Comparison of ENCODE assay signal across 2 cellular contexts in the genomic region with DNA sequence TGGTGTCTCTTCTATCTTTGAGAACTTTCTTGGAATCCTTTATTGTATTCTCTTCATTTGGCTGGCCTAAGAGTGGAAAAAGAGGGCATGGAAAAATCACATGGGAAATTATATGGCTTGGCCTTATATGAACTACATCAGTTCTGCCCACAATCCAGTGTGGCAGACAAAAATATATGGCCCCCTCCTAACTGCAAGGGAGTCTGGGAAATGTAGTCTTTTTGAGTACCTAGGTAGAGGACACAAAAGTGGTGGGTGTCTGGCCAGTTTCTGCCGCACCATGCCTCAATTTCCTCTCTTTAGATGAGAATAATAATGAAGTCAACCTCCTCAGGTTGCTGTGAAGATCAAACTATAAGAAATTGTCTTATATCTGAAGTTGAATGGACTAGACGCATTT.
TF ChIP-seq lines count a peak whose summit lies in the region.

No MANE protein-coding gene starts in this region.

TF ChIP-seq in GM23338, 12 proteins besides CTCF, POLR2A, EP300 and RAD21 (continued from another document):
- TF ChIP-seq, protein P1, sequence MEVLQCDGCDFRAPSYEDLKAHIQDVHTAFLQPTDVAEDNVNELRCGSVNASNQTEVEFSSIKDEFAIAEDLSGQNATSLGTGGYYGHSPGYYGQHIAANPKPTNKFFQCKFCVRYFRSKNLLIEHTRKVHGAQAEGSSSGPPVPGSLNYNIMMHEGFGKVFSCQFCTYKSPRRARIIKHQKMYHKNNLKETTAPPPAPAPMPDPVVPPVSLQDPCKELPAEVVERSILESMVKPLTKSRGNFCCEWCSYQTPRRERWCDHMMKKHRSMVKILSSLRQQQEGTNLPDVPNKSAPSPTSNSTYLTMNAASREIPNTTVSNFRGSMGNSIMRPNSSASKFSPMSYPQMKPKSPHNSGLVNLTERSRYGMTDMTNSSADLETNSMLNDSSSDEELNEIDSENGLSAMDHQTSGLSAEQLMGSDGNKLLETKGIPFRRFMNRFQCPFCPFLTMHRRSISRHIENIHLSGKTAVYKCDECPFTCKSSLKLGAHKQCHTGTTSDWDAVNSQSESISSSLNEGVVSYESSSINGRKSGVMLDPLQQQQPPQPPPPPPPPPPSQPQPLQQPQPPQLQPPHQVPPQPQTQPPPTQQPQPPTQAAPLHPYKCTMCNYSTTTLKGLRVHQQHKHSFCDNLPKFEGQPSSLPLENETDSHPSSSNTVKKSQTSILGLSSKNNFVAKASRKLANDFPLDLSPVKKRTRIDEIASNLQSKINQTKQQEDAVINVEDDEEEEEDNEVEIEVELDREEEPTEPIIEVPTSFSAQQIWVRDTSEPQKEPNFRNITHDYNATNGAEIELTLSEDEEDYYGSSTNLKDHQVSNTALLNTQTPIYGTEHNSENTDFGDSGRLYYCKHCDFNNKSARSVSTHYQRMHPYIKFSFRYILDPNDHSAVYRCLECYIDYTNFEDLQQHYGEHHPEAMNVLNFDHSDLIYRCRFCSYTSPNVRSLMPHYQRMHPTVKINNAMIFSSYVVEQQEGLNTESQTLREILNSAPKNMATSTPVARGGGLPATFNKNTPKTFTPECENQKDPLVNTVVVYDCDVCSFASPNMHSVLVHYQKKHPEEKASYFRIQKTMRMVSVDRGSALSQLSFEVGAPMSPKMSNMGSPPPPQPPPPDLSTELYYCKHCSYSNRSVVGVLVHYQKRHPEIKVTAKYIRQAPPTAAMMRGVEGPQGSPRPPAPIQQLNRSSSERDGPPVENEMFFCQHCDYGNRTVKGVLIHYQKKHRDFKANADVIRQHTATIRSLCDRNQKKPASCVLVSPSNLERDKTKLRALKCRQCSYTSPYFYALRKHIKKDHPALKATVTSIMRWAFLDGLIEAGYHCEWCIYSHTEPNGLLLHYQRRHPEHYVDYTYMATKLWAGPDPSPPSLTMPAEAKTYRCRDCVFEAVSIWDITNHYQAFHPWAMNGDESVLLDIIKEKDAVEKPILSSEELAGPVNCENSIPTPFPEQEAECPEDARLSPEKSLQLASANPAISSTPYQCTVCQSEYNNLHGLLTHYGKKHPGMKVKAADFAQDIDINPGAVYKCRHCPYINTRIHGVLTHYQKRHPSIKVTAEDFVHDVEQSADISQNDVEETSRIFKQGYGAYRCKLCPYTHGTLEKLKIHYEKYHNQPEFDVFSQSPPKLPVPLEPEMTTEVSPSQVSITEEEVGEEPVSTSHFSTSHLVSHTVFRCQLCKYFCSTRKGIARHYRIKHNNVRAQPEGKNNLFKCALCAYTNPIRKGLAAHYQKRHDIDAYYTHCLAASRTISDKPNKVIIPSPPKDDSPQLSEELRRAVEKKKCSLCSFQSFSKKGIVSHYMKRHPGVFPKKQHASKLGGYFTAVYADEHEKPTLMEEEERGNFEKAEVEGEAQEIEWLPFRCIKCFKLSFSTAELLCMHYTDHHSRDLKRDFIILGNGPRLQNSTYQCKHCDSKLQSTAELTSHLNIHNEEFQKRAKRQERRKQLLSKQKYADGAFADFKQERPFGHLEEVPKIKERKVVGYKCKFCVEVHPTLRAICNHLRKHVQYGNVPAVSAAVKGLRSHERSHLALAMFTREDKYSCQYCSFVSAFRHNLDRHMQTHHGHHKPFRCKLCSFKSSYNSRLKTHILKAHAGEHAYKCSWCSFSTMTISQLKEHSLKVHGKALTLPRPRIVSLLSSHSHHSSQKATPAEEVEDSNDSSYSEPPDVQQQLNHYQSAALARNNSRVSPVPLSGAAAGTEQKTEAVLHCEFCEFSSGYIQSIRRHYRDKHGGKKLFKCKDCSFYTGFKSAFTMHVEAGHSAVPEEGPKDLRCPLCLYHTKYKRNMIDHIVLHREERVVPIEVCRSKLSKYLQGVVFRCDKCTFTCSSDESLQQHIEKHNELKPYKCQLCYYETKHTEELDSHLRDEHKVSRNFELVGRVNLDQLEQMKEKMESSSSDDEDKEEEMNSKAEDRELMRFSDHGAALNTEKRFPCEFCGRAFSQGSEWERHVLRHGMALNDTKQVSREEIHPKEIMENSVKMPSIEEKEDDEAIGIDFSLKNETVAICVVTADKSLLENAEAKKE (CRISPR knock-in tag; IDR thresholded peaks at IDR 0.05) = no peak
- TF ChIP-seq, protein P2, sequence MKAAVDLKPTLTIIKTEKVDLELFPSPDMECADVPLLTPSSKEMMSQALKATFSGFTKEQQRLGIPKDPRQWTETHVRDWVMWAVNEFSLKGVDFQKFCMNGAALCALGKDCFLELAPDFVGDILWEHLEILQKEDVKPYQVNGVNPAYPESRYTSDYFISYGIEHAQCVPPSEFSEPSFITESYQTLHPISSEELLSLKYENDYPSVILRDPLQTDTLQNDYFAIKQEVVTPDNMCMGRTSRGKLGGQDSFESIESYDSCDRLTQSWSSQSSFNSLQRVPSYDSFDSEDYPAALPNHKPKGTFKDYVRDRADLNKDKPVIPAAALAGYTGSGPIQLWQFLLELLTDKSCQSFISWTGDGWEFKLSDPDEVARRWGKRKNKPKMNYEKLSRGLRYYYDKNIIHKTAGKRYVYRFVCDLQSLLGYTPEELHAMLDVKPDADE (IDR thresholded peaks at IDR 0.05) = 0 out of 2 replicates have a peak, but pooled peaks have one; percentile 21
- TF ChIP-seq NANOG (IDR thresholded peaks at IDR 0.05; ENCODE audit: borderline replicate concordance) = no peak
- no peak for TF ChIP-seq ZNF331 (CRISPR knock-in tag; IDR thresholded peaks at IDR 0.05; ENCODE audit: low read depth)
- no peak for TF ChIP-seq ZNF114 (CRISPR knock-in tag; IDR thresholded peaks at IDR 0.05)

TF ChIP-seq in WTC11, 78 proteins besides CTCF, POLR2A, EP300 and RAD21 (continued from another document):
- TF ChIP-seq, protein P3, sequence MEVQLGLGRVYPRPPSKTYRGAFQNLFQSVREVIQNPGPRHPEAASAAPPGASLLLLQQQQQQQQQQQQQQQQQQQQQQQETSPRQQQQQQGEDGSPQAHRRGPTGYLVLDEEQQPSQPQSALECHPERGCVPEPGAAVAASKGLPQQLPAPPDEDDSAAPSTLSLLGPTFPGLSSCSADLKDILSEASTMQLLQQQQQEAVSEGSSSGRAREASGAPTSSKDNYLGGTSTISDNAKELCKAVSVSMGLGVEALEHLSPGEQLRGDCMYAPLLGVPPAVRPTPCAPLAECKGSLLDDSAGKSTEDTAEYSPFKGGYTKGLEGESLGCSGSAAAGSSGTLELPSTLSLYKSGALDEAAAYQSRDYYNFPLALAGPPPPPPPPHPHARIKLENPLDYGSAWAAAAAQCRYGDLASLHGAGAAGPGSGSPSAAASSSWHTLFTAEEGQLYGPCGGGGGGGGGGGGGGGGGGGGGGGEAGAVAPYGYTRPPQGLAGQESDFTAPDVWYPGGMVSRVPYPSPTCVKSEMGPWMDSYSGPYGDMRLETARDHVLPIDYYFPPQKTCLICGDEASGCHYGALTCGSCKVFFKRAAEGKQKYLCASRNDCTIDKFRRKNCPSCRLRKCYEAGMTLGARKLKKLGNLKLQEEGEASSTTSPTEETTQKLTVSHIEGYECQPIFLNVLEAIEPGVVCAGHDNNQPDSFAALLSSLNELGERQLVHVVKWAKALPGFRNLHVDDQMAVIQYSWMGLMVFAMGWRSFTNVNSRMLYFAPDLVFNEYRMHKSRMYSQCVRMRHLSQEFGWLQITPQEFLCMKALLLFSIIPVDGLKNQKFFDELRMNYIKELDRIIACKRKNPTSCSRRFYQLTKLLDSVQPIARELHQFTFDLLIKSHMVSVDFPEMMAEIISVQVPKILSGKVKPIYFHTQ (CRISPR knock-in tag; IDR thresholded peaks at IDR 0.05) = no peak
- TF ChIP-seq, protein P4, sequence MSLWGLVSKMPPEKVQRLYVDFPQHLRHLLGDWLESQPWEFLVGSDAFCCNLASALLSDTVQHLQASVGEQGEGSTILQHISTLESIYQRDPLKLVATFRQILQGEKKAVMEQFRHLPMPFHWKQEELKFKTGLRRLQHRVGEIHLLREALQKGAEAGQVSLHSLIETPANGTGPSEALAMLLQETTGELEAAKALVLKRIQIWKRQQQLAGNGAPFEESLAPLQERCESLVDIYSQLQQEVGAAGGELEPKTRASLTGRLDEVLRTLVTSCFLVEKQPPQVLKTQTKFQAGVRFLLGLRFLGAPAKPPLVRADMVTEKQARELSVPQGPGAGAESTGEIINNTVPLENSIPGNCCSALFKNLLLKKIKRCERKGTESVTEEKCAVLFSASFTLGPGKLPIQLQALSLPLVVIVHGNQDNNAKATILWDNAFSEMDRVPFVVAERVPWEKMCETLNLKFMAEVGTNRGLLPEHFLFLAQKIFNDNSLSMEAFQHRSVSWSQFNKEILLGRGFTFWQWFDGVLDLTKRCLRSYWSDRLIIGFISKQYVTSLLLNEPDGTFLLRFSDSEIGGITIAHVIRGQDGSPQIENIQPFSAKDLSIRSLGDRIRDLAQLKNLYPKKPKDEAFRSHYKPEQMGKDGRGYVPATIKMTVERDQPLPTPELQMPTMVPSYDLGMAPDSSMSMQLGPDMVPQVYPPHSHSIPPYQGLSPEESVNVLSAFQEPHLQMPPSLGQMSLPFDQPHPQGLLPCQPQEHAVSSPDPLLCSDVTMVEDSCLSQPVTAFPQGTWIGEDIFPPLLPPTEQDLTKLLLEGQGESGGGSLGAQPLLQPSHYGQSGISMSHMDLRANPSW (CRISPR knock-in tag; conservative IDR thresholded peaks at IDR 0.05; ENCODE audit: low read depth) = no peak
- TF ChIP-seq MXD4 (CRISPR knock-in tag; IDR thresholded peaks at IDR 0.05; ENCODE audit: borderline replicate concordance) = no peak
- TF ChIP-seq, protein P5, sequence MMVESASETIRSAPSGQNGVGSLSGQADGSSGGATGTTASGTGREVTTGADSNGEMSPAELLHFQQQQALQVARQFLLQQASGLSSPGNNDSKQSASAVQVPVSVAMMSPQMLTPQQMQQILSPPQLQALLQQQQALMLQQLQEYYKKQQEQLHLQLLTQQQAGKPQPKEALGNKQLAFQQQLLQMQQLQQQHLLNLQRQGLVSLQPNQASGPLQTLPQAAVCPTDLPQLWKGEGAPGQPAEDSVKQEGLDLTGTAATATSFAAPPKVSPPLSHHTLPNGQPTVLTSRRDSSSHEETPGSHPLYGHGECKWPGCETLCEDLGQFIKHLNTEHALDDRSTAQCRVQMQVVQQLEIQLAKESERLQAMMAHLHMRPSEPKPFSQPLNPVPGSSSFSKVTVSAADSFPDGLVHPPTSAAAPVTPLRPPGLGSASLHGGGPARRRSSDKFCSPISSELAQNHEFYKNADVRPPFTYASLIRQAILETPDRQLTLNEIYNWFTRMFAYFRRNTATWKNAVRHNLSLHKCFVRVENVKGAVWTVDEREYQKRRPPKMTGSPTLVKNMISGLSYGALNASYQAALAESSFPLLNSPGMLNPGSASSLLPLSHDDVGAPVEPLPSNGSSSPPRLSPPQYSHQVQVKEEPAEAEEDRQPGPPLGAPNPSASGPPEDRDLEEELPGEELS (CRISPR knock-in tag; IDR thresholded peaks at IDR 0.05) = no peak
- TF ChIP-seq ZNF671 (CRISPR knock-in tag; IDR thresholded peaks at IDR 0.05) = no peak
